In the genomic region with DNA sequence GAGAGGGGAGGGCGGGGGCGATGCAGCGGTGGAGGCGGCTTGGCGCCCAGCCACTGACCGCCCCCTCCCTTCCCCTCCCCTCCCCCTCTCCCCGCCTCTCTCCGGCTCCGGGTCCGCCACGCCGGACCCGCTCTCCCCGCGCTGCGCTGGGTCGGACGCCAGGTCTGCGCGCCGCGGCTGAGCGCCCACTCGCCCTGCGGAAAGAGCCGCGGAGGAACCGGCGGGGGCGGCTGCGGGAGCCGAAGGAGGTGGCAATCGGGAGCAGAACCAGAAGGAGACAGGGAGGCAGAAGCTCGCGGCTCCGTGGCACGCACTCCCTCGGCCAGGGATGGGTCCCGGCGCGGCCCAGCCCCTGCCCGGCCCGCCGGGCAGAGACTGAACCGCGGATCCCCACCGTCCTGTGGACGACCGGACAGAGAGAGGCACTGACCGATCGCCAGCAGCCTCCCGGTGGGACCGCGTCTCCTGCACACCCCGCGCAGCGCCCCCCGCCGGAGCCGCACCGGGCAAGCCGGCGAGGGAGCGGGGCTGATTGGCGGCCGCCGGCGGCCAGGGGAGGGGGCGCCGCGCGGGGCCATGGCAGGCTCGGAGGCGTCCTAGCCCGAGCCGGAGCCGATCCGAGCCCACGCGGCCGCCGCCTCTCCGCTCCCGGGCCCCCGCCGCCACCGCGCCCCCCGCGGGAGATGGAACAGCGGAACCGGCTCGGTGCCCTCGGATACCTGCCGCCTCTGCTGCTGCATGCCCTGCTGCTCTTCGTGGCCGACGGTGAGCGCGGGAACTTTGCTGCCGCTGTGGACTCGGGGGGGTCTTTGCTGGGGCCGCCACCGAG, we compare ENCODE assay signal across 11 cellular contexts. TPM values are rescaled to one million over a fixed set of nuclear protein-coding genes. Genes with fewer than 3 reads are reported as not detected.
DNase-seq lines count a peak whose midpoint lies in the region; ATAC-seq, FAIRE-seq and TF ChIP-seq lines count a peak whose summit lies in the region.
"Had no signal": no experiment of that assay in that cellular context is flagged by ENCODE, and none has a peak within 500 bp of the region (broad histone marks: within the 10 kb centered on the region; RNA-seq: fewer than 3 reads in every experiment).

A gene (plus strand): TSS at position 94 of the 829 bp plus-strand sequence. CDS start 590 bp downstream, at position 684.

- no peaks in the 10 kb centered on the region for H3K9me3 ChIP-seq in A549
- no peaks in the 10 kb centered on the region for H3K9me3 ChIP-seq in H9 (ENCODE audit: control insufficient read depth, low read depth, low read length)

- H3K27ac Mint-ChIP-seq in H9: no peak within 1 kb of the TSS
- no peak within 1 kb of the TSS for H3K27ac Mint-ChIP-seq in natural killer cell treated with Interleukin-12 subunit alpha and Interleukin-12 subunit beta and Interleukin-15 and Interleukin-18, amount 100 ng/mL, for 72 hours

- no peak for ATAC-seq in A549
- ATAC-seq in natural killer cell treated with Interleukin-12 subunit alpha and Interleukin-12 subunit beta and Interleukin-15 and Interleukin-18, amount 100 ng/mL, for 72 hours: no peak

- peaks cover 90% of the 10 kb centered on the region for H3K27me3 Mint-ChIP-seq in H9 (ENCODE audit: low read depth)
- H3K27me3 Mint-ChIP-seq in natural killer cell treated with Interleukin-12 subunit alpha and Interleukin-12 subunit beta and Interleukin-15 and Interleukin-18, amount 100 ng/mL, for 72 hours: peaks cover 31 to 46% of the 10 kb centered on the region in 2 donors

- no peaks in the 10 kb centered on the region for H4K20me1 ChIP-seq in H9 (ENCODE audit: control insufficient read depth, insufficient read depth, insufficient read length)

- POLR2A ChIA-PET in A549 (lab: Yijun Ruan, JAX): no interaction called here

- peak within 1 kb of the TSS; percentile 18; the same call in 1 of the 3 replicates for H3K4me3 ChIP-seq in A549
- peak within 1 kb of the TSS; percentile 56 for H3K4me3 ChIP-seq in coronary artery

- H4K5ac ChIP-seq in H9 (ENCODE audit: insufficient read length, low read depth, low read length): no peak within 1 kb of the TSS

- no peak within 1 kb of the TSS for H3K4ac ChIP-seq in H9 (ENCODE audit: low read depth, low read length)

- no peak within 1 kb of the TSS for H3T11ph ChIP-seq in H9 (ENCODE audit: low read length)

- H3K14ac ChIP-seq in H9 (ENCODE audit: insufficient read depth, low read length): no peak within 1 kb of the TSS

- WGBS in A549 (ENCODE audit: missing lambda C conversion rate): 70% methylated on average over 83 of the region's 104 CpGs
- no CpG with 5 or more reads among the region's 104 CpGs for WGBS in H9 (ENCODE audit: extremely low coverage, insufficient read length, low lambda C conversion rate)

- H3K27ac ChIP-seq in A549 (no peak within 1 kb of the TSS), H9 (ENCODE audit: insufficient read length, low read depth, low read length) (no peak within 1 kb of the TSS), coronary artery (no peak within 1 kb of the TSS)

- no peak within 1 kb of the TSS for H4K8ac ChIP-seq in H9 (replicated peaks; ENCODE audit: insufficient read length, low read depth, low read length)

- no peak within 1 kb of the TSS for H2AFZ ChIP-seq in H9 (ENCODE audit: low read length)

- no peak within 1 kb of the TSS for H3K56ac ChIP-seq in H9 (ENCODE audit: insufficient read length, low read depth, low read length)

- H3K36me3 Mint-ChIP-seq in H9 (ENCODE audit: insufficient read depth in 1 of 3, low read depth in 3 of 3): peaks cover 0 to 4% (median 0%) of the 10 kb centered on the region in 3 experiments; a peak in 1 of 7 replicates
- H3K36me3 Mint-ChIP-seq in natural killer cell treated with Interleukin-12 subunit alpha and Interleukin-12 subunit beta and Interleukin-15 and Interleukin-18, amount 100 ng/mL, for 72 hours: no peaks in the 10 kb centered on the region

- no peak within 1 kb of the TSS for H3K9ac ChIP-seq in H9 (ENCODE audit: extremely low read depth, insufficient read length, low read length)

- H3K23me2 ChIP-seq in H9 (ENCODE audit: insufficient read length, low read depth, low read length, poor library complexity, severe bottlenecking): peaks cover 31% of the 10 kb centered on the region

- no peak within 1 kb of the TSS for H2BK5ac ChIP-seq in H9 (ENCODE audit: insufficient read length, low read length)

- H3K23ac ChIP-seq in H9 (ENCODE audit: insufficient read length, low read depth, low read length): no peak within 1 kb of the TSS

- H3K79me2 ChIP-seq in H9 (ENCODE audit: insufficient read depth, low read length): no peaks in the 10 kb centered on the region

- H3K4me2 ChIP-seq in A549: peak within 1 kb of the TSS; percentile 55
- H3K4me2 ChIP-seq in H9 (ENCODE audit: insufficient read depth, insufficient read length, low read length): peak within 1 kb of the TSS; percentile 77

- CTCF ChIA-PET in A549 (lab: Yijun Ruan, JAX): interaction anchor here (0.5 to 3.5 kb wide), 3 partner anchors 9 to 480 kb away, joined by 3 to 47 read pairs (median 3); no protein-coding TSS in a partner anchor

- no peak for FAIRE-seq in A549 (lab: Jason Lieb, UNC)
- FAIRE-seq: GM18507, H54 had no signal

- H2AK5ac ChIP-seq in H9 (ENCODE audit: insufficient read length, low read length): no peak within 1 kb of the TSS

- no peak within 1 kb of the TSS for H2BK120ac ChIP-seq in H9 (ENCODE audit: low read depth, low read length, poor library complexity, severe bottlenecking)

- H3K4me3 Mint-ChIP-seq in H9: peak within 1 kb of the TSS; percentile 58 to 84
- H3K4me3 Mint-ChIP-seq in natural killer cell treated with Interleukin-12 subunit alpha and Interleukin-12 subunit beta and Interleukin-15 and Interleukin-18, amount 100 ng/mL, for 72 hours: peak within 1 kb of the TSS; percentile 34

- H3K79me1 ChIP-seq in H9 (ENCODE audit: insufficient read depth, low read depth, low read length, poor library complexity, severe bottlenecking): no peaks in the 10 kb centered on the region

- DNase-seq in A549 (ENCODE audit: low read depth in 1 of 2, low spot score in 1 of 2) (no peak), H9 (no peak), coronary artery (ENCODE audit: low spot score) (no peak), NCI-H1092 treated with DMSO at 0.1 percent for 48 hours (lab: John Stamatoyannopoulos, UW) (no peak), NCI-H187 (lab: John Stamatoyannopoulos, UW) (no peak), NCI-H146 treated with DMSO at 0.1 percent for 48 hours (lab: John Stamatoyannopoulos, UW; ENCODE audit: unreplicated experiment) (no peak), mucosa of gallbladder (ENCODE audit: low spot score) (no peak)
- no peak for DNase-seq in natural killer cell treated with Interleukin-12 subunit alpha and Interleukin-12 subunit beta and Interleukin-15 and Interleukin-18, amount 100 ng/mL, for 72 hours (ENCODE audit: low spot score)
- DNase-seq: erythroblast had no signal

- peaks cover 60% of the 10 kb centered on the region for H3K27me3 ChIP-seq in H9 (ENCODE audit: insufficient read depth, low read length)

- no peak for TF ChIP-seq CTCF in A549 (IDR thresholded peaks at IDR 0.05)
- peak; percentile 29; the same call in 2 of the 3 replicates for TF ChIP-seq CTCF in H9 (conservative IDR thresholded peaks at IDR 0.05)
- TF ChIP-seq CTCF in coronary artery (IDR thresholded peaks at IDR 0.05): no peak

- TF ChIP-seq EP300 in A549 (IDR thresholded peaks at IDR 0.05): no peak

- peaks cover 6 to 8% of the 10 kb centered on the region in 2 experiments for H3K9me3 Mint-ChIP-seq in H9
- no peaks in the 10 kb centered on the region for H3K9me3 Mint-ChIP-seq in natural killer cell treated with Interleukin-12 subunit alpha and Interleukin-12 subunit beta and Interleukin-15 and Interleukin-18, amount 100 ng/mL, for 72 hours

- no peak within 1 kb of the TSS for H2BK15ac ChIP-seq in H9 (ENCODE audit: low read depth, low read length)

- no peak within 1 kb of the TSS for H2BK12ac ChIP-seq in H9 (ENCODE audit: insufficient read length, low read depth, low read length)

- H3K4me1 ChIP-seq in A549: peaks cover 12% of the 10 kb centered on the region
- no peaks in the 10 kb centered on the region for H3K4me1 ChIP-seq in H9 (ENCODE audit: insufficient read depth, low read length)

- no peak within 1 kb of the TSS for H3K18ac ChIP-seq in H9 (ENCODE audit: insufficient read length, low read depth, low read length)

- no peak within 1 kb of the TSS for H4K91ac ChIP-seq in H9 (ENCODE audit: insufficient read length, low read depth, low read length)

- TF ChIP-seq RAD21 in A549 (conservative IDR thresholded peaks at IDR 0.05 in 1 of 2, IDR thresholded peaks at IDR 0.05 in 1 of 2): no peak

- TF ChIP-seq POLR2A in A549 (IDR thresholded peaks at IDR 0.05; ENCODE audit: low read length): no peak

- peaks cover 21 to 30% of the 10 kb centered on the region in 2 experiments for H3K4me1 Mint-ChIP-seq in H9
- H3K4me1 Mint-ChIP-seq in natural killer cell treated with Interleukin-12 subunit alpha and Interleukin-12 subunit beta and Interleukin-15 and Interleukin-18, amount 100 ng/mL, for 72 hours (ENCODE audit: low read depth in 2 of 2): peaks cover 13 to 18% of the 10 kb centered on the region in 2 donors

- no peak within 1 kb of the TSS for H2BK20ac ChIP-seq in H9 (ENCODE audit: low read depth, low read length, poor library complexity, severe bottlenecking)

TF ChIP-seq in A549, 52 proteins besides CTCF, POLR2A, EP300 and RAD21 (continues in another document):
- TF ChIP-seq GATA3 (IDR thresholded peaks at IDR 0.05; ENCODE audit: borderline replicate concordance) (no peak), RCOR1 (IDR thresholded peaks at IDR 0.05; ENCODE audit: low read depth, low read length) (no peak), RARB (CRISPR knock-in tag; IDR thresholded peaks at IDR 0.05) (no peak), ZNF302 (CRISPR knock-in tag; IDR thresholded peaks at IDR 0.05) (no peak), MAZ (IDR thresholded peaks at IDR 0.05; ENCODE audit: borderline replicate concordance, low read depth, low read length) (no peak), BHLHE40 (IDR thresholded peaks at IDR 0.05; ENCODE audit: low read depth, low read length) (no peak), CBX8 (IDR thresholded peaks at IDR 0.05) (no peak)
- TF ChIP-seq, protein P1, sequence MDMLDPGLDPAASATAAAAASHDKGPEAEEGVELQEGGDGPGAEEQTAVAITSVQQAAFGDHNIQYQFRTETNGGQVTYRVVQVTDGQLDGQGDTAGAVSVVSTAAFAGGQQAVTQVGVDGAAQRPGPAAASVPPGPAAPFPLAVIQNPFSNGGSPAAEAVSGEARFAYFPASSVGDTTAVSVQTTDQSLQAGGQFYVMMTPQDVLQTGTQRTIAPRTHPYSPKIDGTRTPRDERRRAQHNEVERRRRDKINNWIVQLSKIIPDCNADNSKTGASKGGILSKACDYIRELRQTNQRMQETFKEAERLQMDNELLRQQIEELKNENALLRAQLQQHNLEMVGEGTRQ (IDR thresholded peaks at IDR 0.05): no peak

RNA-seq across cellular contexts. Expression of the gene that starts here (rescaled TPM):
- polyA plus RNA-seq in A549 (2011; rRNA removed) (not detected in 2 replicates), A549 (2017; fragmentation: RNase III; extraction: RNeasy Plus Mini Kit Qiagen cat#74134 plus additional on column Dnase treatment) (not detected in 3 replicates)
- not detected in 2 replicates for polyA plus RNA-seq in A549 (2012; cell fraction: cytosol; rRNA removed)
- polyA plus RNA-seq in A549 (2012; cell fraction: nucleus; rRNA removed): 0.10 TPM in 1 of 2 replicates, not detected in the other
- not detected in 2 replicates for polyA minus RNA-seq in A549 (2011; rRNA and poly(A)+ RNA removed)
- total RNA-seq in H9 (2021) (0.29 and 0.31 TPM in 2 replicates), mucosa of gallbladder (0.17 TPM)
- total RNA-seq in natural killer cell treated with Interleukin-12 subunit alpha and Interleukin-12 subunit beta and Interleukin-15 and Interleukin-18, amount 100 ng/mL, for 72 hours: not detected
